ENCODE assay signal across 20 cellular contexts in the genomic region with DNA sequence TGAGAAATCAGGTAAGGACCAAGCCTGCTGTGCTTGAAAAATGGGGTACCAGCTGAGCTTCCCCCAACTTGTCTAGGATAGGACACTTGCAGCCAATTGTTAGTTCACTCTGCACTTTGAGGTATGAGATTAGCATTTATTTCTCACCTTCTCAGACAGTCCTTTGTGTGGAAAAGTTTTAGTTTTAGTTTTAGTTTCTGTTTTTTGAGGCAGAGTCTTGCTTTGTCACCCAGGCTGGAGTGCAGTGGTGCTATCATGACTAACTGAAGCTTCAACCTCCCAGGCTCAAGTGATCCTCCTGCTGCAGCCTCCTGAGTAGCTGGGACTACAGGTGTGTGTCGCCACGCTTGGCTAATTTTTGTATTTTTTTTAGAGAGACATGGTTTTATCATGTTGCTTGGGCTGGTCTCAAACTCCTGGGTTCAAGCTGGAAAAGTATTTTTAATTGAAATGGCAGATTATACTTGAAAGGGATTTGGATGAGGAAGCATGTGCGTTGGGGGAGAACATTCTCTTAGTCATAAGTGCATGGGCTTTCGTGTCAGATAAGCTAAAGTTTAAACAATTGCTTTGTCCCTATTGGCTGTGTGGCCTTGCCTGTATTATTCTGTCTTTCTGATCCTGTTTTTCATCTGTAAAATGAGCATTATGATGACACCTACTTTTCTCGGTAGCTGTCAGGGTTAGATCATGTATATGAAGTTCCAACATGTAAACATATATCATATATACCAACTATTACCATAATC. TPM values are rescaled to one million over a fixed set of nuclear protein-coding genes. Genes with fewer than 3 reads are reported as not detected.
A peak's percentile ranks its signal among the peaks of the same experiment; 100 is the strongest.
DNase-seq lines count a peak whose midpoint lies in the region; ATAC-seq and FAIRE-seq lines count a peak whose summit lies in the region.
"Had no signal": no experiment of that assay in that cellular context is flagged by ENCODE, and none has a peak within 500 bp of the region (broad histone marks: within the 10 kb centered on the region; RNA-seq: fewer than 3 reads in every experiment).

No MANE protein-coding gene starts in this region.

- peak; percentile 33 for FAIRE-seq in GM19239 (lab: Jason Lieb, UNC)
- FAIRE-seq: HepG2 had no signal

- ATAC-seq in GM18511 (IDR thresholded peaks at IDR 0.05; ENCODE audit: unreplicated experiment) (peak; percentile 75), HG02610 (IDR thresholded peaks at IDR 0.05; ENCODE audit: unreplicated experiment) (peak; percentile 76), HG03460 (IDR thresholded peaks at IDR 0.05; ENCODE audit: unreplicated experiment) (peak; percentile 74), HG03520 (IDR thresholded peaks at IDR 0.05; ENCODE audit: unreplicated experiment) (no peak)
- ATAC-seq: effector memory CD8-positive, alpha-beta T cell; GM23338; heart left ventricle; HepG2; naive thymus-derived CD8-positive, alpha-beta T cell had no signal

- intact Hi-C loops in posterior vena cava (cut with DNase I), result no loop called here

- DNase-seq in GM19239 (ENCODE audit: insufficient read length, low spot score), result no peak
- no peak for DNase-seq in cerebellar nuclear complex (lab: John Stamatoyannopoulos, UW)
- no peak for DNase-seq in posterior vena cava (ENCODE audit: low spot score)
- DNase-seq: activated CD8-positive, alpha-beta memory T cell treated with anti-CD3 and anti-CD28 coated beads for 24 hours; activated effector memory CD4-positive, alpha-beta T cell treated with anti-CD3 and anti-CD28 coated beads, Interleukin-2, amount 50 U/mL, for 16 hours; COR-L47; effector memory CD8-positive, alpha-beta T cell; heart left ventricle; islet precursor cell; naive thymus-derived CD8-positive, alpha-beta T cell; NCI-H345; stimulated activated CD4-positive, alpha-beta T cell treated with anti-CD3 and anti-CD28 coated beads, Interleukin-4, amount 100 ng/mL, for 24 hours had no signal

RNA-seq across cellular contexts. Expression of a gene that starts 25.2 kb away (rescaled TPM):
- not detected for total RNA-seq in posterior vena cava
- total RNA-seq: ascending aorta; heart left ventricle; HepG2; M059J; naive thymus-derived CD8-positive, alpha-beta T cell had no signal
